8 cellular contexts compared by ENCODE assay signal in the genomic region with DNA sequence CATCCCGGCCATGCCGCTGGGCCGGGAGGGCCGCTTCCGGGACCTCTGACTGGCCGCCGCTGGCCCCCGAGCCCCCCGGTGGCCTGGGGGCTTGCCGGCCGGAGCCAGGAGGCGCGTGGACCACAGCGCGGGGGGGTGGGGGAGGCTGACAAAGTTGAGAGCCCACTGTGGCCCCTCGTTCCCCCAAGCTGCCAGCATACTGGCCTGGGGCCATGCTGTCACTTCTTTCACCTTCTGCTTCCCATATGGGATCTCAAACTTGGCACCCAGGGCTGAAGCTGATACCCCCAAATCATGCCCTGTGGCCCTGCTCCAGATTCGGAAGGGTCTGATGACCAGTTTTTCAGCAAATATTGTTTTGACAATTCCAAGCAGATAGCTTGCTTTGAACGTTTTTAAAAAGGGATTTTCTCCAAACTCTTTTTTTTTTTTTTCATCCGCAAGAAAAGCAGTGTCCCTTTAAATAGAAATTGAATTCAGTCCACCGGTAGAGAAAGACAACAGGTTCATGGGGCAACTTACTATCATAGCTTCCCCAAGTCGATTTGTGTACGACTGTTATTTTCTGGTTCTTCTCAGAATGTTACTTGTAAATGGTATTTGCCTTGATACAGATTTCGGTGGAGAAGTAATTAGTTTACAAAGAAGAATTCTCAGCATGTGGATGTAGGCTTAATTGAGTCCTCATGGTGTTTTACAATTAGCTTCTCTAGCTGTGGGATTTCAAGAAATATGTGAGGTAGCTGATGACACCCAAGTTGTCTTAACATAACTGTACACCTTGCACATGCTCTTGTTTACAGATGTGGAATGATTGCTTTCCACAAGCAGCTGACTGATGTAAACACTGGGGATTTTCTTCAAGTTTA. TPM values are rescaled to one million over a fixed set of nuclear protein-coding genes. Genes with fewer than 3 reads are reported as not detected.
DNase-seq lines count a peak whose midpoint lies in the region; ATAC-seq and TF ChIP-seq lines count a peak whose summit lies in the region.

No MANE protein-coding gene starts in this region.

- 0 to 1% methylated on average over 23 of the region's 23 CpGs for WGBS in heart right ventricle, 2 donors

- TF ChIP-seq CTCF in heart right ventricle (IDR thresholded peaks at IDR 0.05), result no peak
- no peak for TF ChIP-seq CTCF in GM13977 (IDR thresholded peaks at IDR 0.05; ENCODE audit: extremely low read depth, insufficient read depth, missing control alignments)

- no peaks in the 10 kb centered on the region for H3K9me3 ChIP-seq in heart right ventricle

- peak overlapping the region; percentile 79 for H3K27ac Mint-ChIP-seq in activated CD4-positive, alpha-beta T cell treated with anti-CD3 and anti-CD28 coated beads, Interleukin-2, amount 10 ng/mL, durations not matched to agents 7 days and 5 days
- H3K27ac Mint-ChIP-seq in activated T-helper 17 cell treated with anti-CD3 and anti-CD28 coated beads, Interleukin-2, amount 50 U/mL, for 72 hours, result peak overlapping the region; percentile 87

- H3K4me3 Mint-ChIP-seq in activated CD4-positive, alpha-beta T cell treated with anti-CD3 and anti-CD28 coated beads, Interleukin-2, amount 10 ng/mL, durations not matched to agents 7 days and 5 days, result peak overlapping the region; percentile 83
- peak overlapping the region; percentile 71 for H3K4me3 Mint-ChIP-seq in activated T-helper 17 cell treated with anti-CD3 and anti-CD28 coated beads, Interleukin-2, amount 50 U/mL, for 72 hours

- peaks cover 5% of the 10 kb centered on the region for H3K36me3 Mint-ChIP-seq in activated CD4-positive, alpha-beta T cell treated with anti-CD3 and anti-CD28 coated beads, Interleukin-2, amount 10 ng/mL, durations not matched to agents 7 days and 5 days (ENCODE audit: low read depth)
- peaks cover 22% of the 10 kb centered on the region for H3K36me3 Mint-ChIP-seq in activated T-helper 17 cell treated with anti-CD3 and anti-CD28 coated beads, Interleukin-2, amount 50 U/mL, for 72 hours (ENCODE audit: low read depth)

- H3K4me3 ChIP-seq in heart right ventricle, result peak overlapping the region; percentile 71 to 99 (median 87)

- DNase-seq in activated CD4-positive, alpha-beta T cell treated with anti-CD3 and anti-CD28 coated beads, Interleukin-2, amount 10 ng/mL, durations not matched to agents 7 days and 5 days, result no peak
- no peak for DNase-seq in activated CD4-positive, alpha-beta T cell treated with anti-CD3 and anti-CD28 coated beads, Interleukin-2, amount 50 U/mL, for 4 hours
- DNase-seq in heart right ventricle, result peak in 1 of 2 donors; percentile 20
- peak; percentile 67 for DNase-seq in sciatic nerve (ENCODE audit: low spot score)
- DNase-seq in GM13977 (ENCODE audit: low spot score), result no peak
- DNase-seq in DMS79 (lab: John Stamatoyannopoulos, UW), result no peak

- no peaks in the 10 kb centered on the region for H3K27me3 Mint-ChIP-seq in activated CD4-positive, alpha-beta T cell treated with anti-CD3 and anti-CD28 coated beads, Interleukin-2, amount 10 ng/mL, durations not matched to agents 7 days and 5 days
- no peaks in the 10 kb centered on the region for H3K27me3 Mint-ChIP-seq in activated T-helper 17 cell treated with anti-CD3 and anti-CD28 coated beads, Interleukin-2, amount 50 U/mL, for 72 hours

- H3K27me3 ChIP-seq in heart right ventricle, result no peaks in the 10 kb centered on the region

- no peaks in the 10 kb centered on the region for H3K9me3 Mint-ChIP-seq in activated CD4-positive, alpha-beta T cell treated with anti-CD3 and anti-CD28 coated beads, Interleukin-2, amount 10 ng/mL, durations not matched to agents 7 days and 5 days
- H3K9me3 Mint-ChIP-seq in activated T-helper 17 cell treated with anti-CD3 and anti-CD28 coated beads, Interleukin-2, amount 50 U/mL, for 72 hours, result no peaks in the 10 kb centered on the region

- POLR2A ChIA-PET in activated CD4-positive, alpha-beta T cell treated with anti-CD3 and anti-CD28 coated beads, Interleukin-2, amount 10 ng/mL, durations not matched to agents 7 days and 5 days (lab: Charles Lee), result no interaction called here

- no peaks in the 10 kb centered on the region for H3K36me3 ChIP-seq in heart right ventricle

- no peak for ATAC-seq in activated T-helper 17 cell treated with anti-CD3 and anti-CD28 coated beads, Interleukin-2, amount 50 U/mL, for 72 hours (replicated peaks)
- ATAC-seq in heart right ventricle (no peak), sciatic nerve (no peak), GM21390 (IDR thresholded peaks at IDR 0.05; ENCODE audit: unreplicated experiment) (no peak)

- CTCF ChIA-PET in activated CD4-positive, alpha-beta T cell treated with anti-CD3 and anti-CD28 coated beads, Interleukin-2, amount 10 ng/mL, durations not matched to agents 7 days and 5 days (lab: Charles Lee), result interaction anchor here (0.6 to 2.7 kb wide), 7 partner anchors 10 to 1758 kb away, joined by 3 to 8 read pairs (median 4); no protein-coding TSS in a partner anchor

- H3K27ac ChIP-seq in heart right ventricle, result peak overlapping the region; percentile 86 to 97 (median 94)

- peaks cover 3 to 58% (median 55%) of the 10 kb centered on the region in 9 donors for H3K4me1 ChIP-seq in heart right ventricle

- peaks cover 62% of the 10 kb centered on the region for H3K4me1 Mint-ChIP-seq in activated CD4-positive, alpha-beta T cell treated with anti-CD3 and anti-CD28 coated beads, Interleukin-2, amount 10 ng/mL, durations not matched to agents 7 days and 5 days
- peaks cover 33% of the 10 kb centered on the region for H3K4me1 Mint-ChIP-seq in activated T-helper 17 cell treated with anti-CD3 and anti-CD28 coated beads, Interleukin-2, amount 50 U/mL, for 72 hours

- intact Hi-C loops in heart right ventricle (cut with DNase I), result loop anchor here in 4 of 10 donors (5.0 kb wide), 3 partner anchors 36 to 51 kb away; no protein-coding TSS in a partner anchor
- intact Hi-C loops in sciatic nerve (cut with DNase I), result no loop called here

- in situ Hi-C loops in GM13977 (cut with MboI; ENCODE audit: low pct_unique_long_range_greater_than_20kb, low sequenced_read_pairs, unreplicated experiment), result no loop called here

RNA-seq across cellular contexts. Expression of a gene that starts 1.0 kb away (rescaled TPM):
- 10 to 100 TPM; 18.8 to 24.9 TPM for total RNA-seq in activated CD4-positive, alpha-beta T cell treated with anti-CD3 and anti-CD28 coated beads, Interleukin-2, amount 10 ng/mL, durations not matched to agents 7 days and 5 days
- total RNA-seq in activated T-helper 17 cell treated with anti-CD3 and anti-CD28 coated beads, Interleukin-2, amount 50 U/mL, for 72 hours, result 10 to 100 TPM; 12.4 to 18.8 TPM
- total RNA-seq in heart right ventricle, result 10 to 100 TPM in 9 of 10 donors, 1 to 10 TPM in 1; 9.4 to 15.5 (median 13.5) TPM
- 1 to 10 TPM; 8.7 to 8.9 TPM for polyA plus RNA-seq in heart right ventricle
- 20.4 TPM for total RNA-seq in sciatic nerve

RNA-seq across cellular contexts. Expression of a gene that starts 11.1 kb away (rescaled TPM):
- under 1 TPM in 1 of 2 experiments, not detected in 1; 0.17 TPM for total RNA-seq in activated CD4-positive, alpha-beta T cell treated with anti-CD3 and anti-CD28 coated beads, Interleukin-2, amount 10 ng/mL, durations not matched to agents 7 days and 5 days
- 1 to 10 TPM in 1 of 2 donors, not detected in 1; 1.3 TPM for total RNA-seq in activated T-helper 17 cell treated with anti-CD3 and anti-CD28 coated beads, Interleukin-2, amount 50 U/mL, for 72 hours
- total RNA-seq in heart right ventricle (1 to 10 TPM in 4 of 10 donors, under 1 TPM in 6; 0.26 to 4.9 (median 0.92) TPM), sciatic nerve (1.1 TPM)
- 1 to 10 TPM in 1 of 2 donors, under 1 TPM in 1; 0.17 to 2.6 TPM for polyA plus RNA-seq in heart right ventricle
